1 cellular context compared by ENCODE assay signal in the genomic region with DNA sequence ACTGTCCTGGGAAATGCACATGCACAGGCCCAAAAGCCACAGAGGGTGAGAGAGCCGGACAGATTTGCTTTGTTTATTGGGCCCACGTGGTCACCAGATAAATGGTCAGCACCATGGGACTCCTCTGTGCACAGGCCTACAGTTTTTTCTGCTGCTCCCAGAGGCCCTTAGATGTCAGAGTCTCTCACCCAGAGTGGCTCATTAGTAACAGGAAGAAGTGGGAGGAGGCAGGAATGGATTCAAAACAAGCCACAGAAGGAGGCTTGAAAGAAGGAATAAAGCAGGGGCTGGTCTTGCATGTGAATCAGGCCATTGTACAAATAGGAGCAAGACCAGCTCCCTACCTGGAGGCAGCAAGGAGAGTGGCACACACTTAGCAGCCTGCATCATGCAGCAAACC.
TF ChIP-seq lines count a peak whose summit lies in the region.

No MANE protein-coding gene starts in this region.

TF ChIP-seq in IMR-90, 13 proteins besides CTCF, POLR2A, EP300 and RAD21 (continued from another document):
- TF ChIP-seq, protein P1, sequence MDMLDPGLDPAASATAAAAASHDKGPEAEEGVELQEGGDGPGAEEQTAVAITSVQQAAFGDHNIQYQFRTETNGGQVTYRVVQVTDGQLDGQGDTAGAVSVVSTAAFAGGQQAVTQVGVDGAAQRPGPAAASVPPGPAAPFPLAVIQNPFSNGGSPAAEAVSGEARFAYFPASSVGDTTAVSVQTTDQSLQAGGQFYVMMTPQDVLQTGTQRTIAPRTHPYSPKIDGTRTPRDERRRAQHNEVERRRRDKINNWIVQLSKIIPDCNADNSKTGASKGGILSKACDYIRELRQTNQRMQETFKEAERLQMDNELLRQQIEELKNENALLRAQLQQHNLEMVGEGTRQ (IDR thresholded peaks at IDR 0.05; ENCODE audit: low read depth, low read length): no peak
- no peak for TF ChIP-seq CEBPB (IDR thresholded peaks at IDR 0.05; ENCODE audit: low read depth, low read length)
- no peak for TF ChIP-seq NFE2L2 (IDR thresholded peaks at IDR 0.05; ENCODE audit: low read depth, low read length)
- no peak for TF ChIP-seq BHLHE40 (IDR thresholded peaks at IDR 0.05; ENCODE audit: low read depth, low read length)
